8 cellular contexts compared by ENCODE assay signal in the genomic region with DNA sequence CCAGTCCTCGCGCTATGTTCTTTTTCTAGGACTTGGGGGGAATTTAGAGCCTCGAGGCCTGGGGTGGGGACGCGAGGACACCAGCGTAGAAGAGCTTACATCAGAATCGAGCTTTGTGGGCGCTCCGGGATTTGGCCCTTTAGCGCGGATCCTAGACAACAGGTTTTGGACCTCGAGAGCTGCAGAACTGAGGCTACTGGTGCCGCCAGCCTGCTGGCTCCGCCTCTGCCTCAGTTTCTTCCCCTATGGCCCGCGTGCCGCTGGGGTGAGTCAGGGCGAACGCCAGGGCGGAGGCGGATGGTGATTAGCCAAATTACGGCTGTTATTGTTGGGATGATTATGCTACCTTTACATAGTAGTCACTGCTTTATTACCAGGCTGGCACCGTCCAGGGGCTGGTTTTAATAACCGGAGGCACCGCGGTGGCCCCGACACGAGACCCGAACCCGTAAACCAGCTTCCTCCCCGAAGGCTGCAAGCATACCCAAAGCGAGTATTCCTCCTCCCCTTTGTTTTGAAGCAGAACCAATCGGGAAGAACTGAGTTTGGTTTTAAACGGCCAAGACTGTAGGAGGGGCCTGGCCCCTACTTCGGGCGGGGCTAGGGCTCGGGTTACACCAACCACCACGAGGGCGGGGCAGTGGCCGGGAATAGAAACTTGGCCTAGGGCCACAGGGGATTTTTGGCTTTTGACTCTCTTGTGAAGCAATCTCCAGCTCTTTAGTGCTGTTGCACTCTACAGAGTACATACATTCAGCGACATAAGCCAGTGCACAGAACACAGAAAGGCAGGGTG. TPM values are rescaled to one million over a fixed set of nuclear protein-coding genes. Genes with fewer than 3 reads are reported as not detected.
A peak's percentile ranks its signal among the peaks of the same experiment; 100 is the strongest.
DNase-seq lines count a peak whose midpoint lies in the region; ATAC-seq and TF ChIP-seq lines count a peak whose summit lies in the region.

No MANE protein-coding gene starts in this region.

- TF ChIP-seq CTCF in glutamatergic neuron (IDR thresholded peaks at IDR 0.05; ENCODE audit: partially characterized antibody, unreplicated experiment), result no peak
- TF ChIP-seq CTCF in osteoblast (IDR thresholded peaks at IDR 0.05; ENCODE audit: extremely low read depth, low read depth, low read length), result no peak
- no peak for TF ChIP-seq CTCF in thoracic aorta (IDR thresholded peaks at IDR 0.05)

- peak overlapping the region; percentile 85 for H3K27ac ChIP-seq in osteoblast (ENCODE audit: low read depth, low read length)
- peak overlapping the region; percentile 94 to 98 for H3K27ac ChIP-seq in thoracic aorta

- H3K4me1 ChIP-seq in osteoblast (ENCODE audit: insufficient read depth, low read length) (peaks cover 23% of the 10 kb centered on the region), thoracic aorta (ENCODE audit: control insufficient read depth in 1 of 2, low read depth in 2 of 2) (peaks cover 10 to 28% of the 10 kb centered on the region in 2 donors)

- H3K36me3 Mint-ChIP-seq in activated naive CD8-positive, alpha-beta T cell treated with anti-CD3 and anti-CD28 coated beads for 36 hours, result peaks cover 14% of the 10 kb centered on the region
- no peaks in the 10 kb centered on the region for H3K36me3 Mint-ChIP-seq in glutamatergic neuron (ENCODE audit: unreplicated experiment)

- DNase-seq in NCI-H1105 (lab: John Stamatoyannopoulos, UW) (peak; percentile 95), SKM-1 (lab: John Stamatoyannopoulos, UW; ENCODE audit: unreplicated experiment) (peak; percentile 96), glutamatergic neuron (peak; percentile 90), osteoblast (ENCODE audit: insufficient read length, low spot score, missing footprints) (peak; percentile 98), thoracic aorta (ENCODE audit: low spot score) (peak; percentile 86)
- peak; percentile 93 for DNase-seq in activated naive CD8-positive, alpha-beta T cell treated with anti-CD3 and anti-CD28 coated beads for 36 hours

- TF ChIP-seq POLR2A in GM10847 (IDR thresholded peaks at IDR 0.05; ENCODE audit: extremely low read depth, insufficient read length), result peak; percentile 13

- H3K4me1 Mint-ChIP-seq in activated naive CD8-positive, alpha-beta T cell treated with anti-CD3 and anti-CD28 coated beads for 36 hours, result peaks cover 35% of the 10 kb centered on the region
- H3K4me1 Mint-ChIP-seq in glutamatergic neuron (ENCODE audit: low read depth, unreplicated experiment), result peaks cover 16% of the 10 kb centered on the region

- H3K9me3 Mint-ChIP-seq in activated naive CD8-positive, alpha-beta T cell treated with anti-CD3 and anti-CD28 coated beads for 36 hours, result no peaks in the 10 kb centered on the region
- peaks cover 11% of the 10 kb centered on the region for H3K9me3 Mint-ChIP-seq in glutamatergic neuron (ENCODE audit: unreplicated experiment)

- peak overlapping the region; percentile 96 for H3K4me2 ChIP-seq in osteoblast (ENCODE audit: insufficient read depth, low read length)

- peak overlapping the region; percentile 97 for H2AFZ ChIP-seq in osteoblast (ENCODE audit: low read length)

- H3K4me3 ChIP-seq in osteoblast (ENCODE audit: insufficient read depth, low read length) (peak overlapping the region; percentile 84), thoracic aorta (peak overlapping the region; percentile 94)

- no peaks in the 10 kb centered on the region for H3K9me3 ChIP-seq in osteoblast (ENCODE audit: low read depth, low read length)
- H3K9me3 ChIP-seq in thoracic aorta, result no peaks in the 10 kb centered on the region

- H3K27me3 ChIP-seq in osteoblast (ENCODE audit: insufficient read depth, low read length), result no peaks in the 10 kb centered on the region
- H3K27me3 ChIP-seq in thoracic aorta (replicated peaks; ENCODE audit: insufficient read depth), result no peaks in the 10 kb centered on the region

- H3K4me3 Mint-ChIP-seq in activated naive CD8-positive, alpha-beta T cell treated with anti-CD3 and anti-CD28 coated beads for 36 hours, result peak overlapping the region; percentile 100
- H3K4me3 Mint-ChIP-seq in glutamatergic neuron (ENCODE audit: unreplicated experiment), result peak overlapping the region; percentile 96

- H3K27me3 Mint-ChIP-seq in activated naive CD8-positive, alpha-beta T cell treated with anti-CD3 and anti-CD28 coated beads for 36 hours, result no peaks in the 10 kb centered on the region
- peaks cover 11% of the 10 kb centered on the region for H3K27me3 Mint-ChIP-seq in glutamatergic neuron (ENCODE audit: unreplicated experiment)

- peaks cover 19% of the 10 kb centered on the region for H3K36me3 ChIP-seq in osteoblast (ENCODE audit: insufficient read depth, low read length)
- H3K36me3 ChIP-seq in thoracic aorta, result peaks cover 13% of the 10 kb centered on the region

- ATAC-seq in HG02642 (IDR thresholded peaks at IDR 0.05; ENCODE audit: poor library complexity, unreplicated experiment), result peak; percentile 62
- peak; percentile 94 for ATAC-seq in thoracic aorta (ENCODE audit: insufficient number of reproducible peaks, low FRiP score, low read depth)

- peaks cover 39% of the 10 kb centered on the region for H3K79me2 ChIP-seq in osteoblast (ENCODE audit: insufficient read depth, low read length)

- no peaks in the 10 kb centered on the region for H4K20me1 ChIP-seq in osteoblast (ENCODE audit: insufficient read depth, low read length)

- peak overlapping the region; percentile 98 for H3K27ac Mint-ChIP-seq in activated naive CD8-positive, alpha-beta T cell treated with anti-CD3 and anti-CD28 coated beads for 36 hours
- peak overlapping the region; percentile 98 for H3K27ac Mint-ChIP-seq in glutamatergic neuron (ENCODE audit: unreplicated experiment)

RNA-seq across cellular contexts. Expression of a gene that starts 0.6 kb away (rescaled TPM):
- 10 to 100 TPM; 49.2 to 52.1 TPM for total RNA-seq in activated naive CD8-positive, alpha-beta T cell treated with anti-CD3 and anti-CD28 coated beads for 36 hours
- total RNA-seq in glutamatergic neuron (ENCODE audit: unreplicated experiment) (114 TPM), osteoblast (74.3 and 84.0 TPM in 2 replicates), thoracic aorta (10 to 100 TPM; 45.9 to 66.1 TPM)

RNA-seq across cellular contexts. Expression of a gene that starts 5.9 kb away (rescaled TPM):
- 10 to 100 TPM; 29.9 to 30.1 TPM for total RNA-seq in activated naive CD8-positive, alpha-beta T cell treated with anti-CD3 and anti-CD28 coated beads for 36 hours
- total RNA-seq in glutamatergic neuron (ENCODE audit: unreplicated experiment), result 38.8 TPM
- total RNA-seq in osteoblast, result 18.6 and 30.4 TPM in 2 replicates
- 10 to 100 TPM; 11.3 to 24.8 TPM for total RNA-seq in thoracic aorta

RNA-seq across cellular contexts. Expression of a gene that starts 15.1 kb away (rescaled TPM):
- total RNA-seq in activated naive CD8-positive, alpha-beta T cell treated with anti-CD3 and anti-CD28 coated beads for 36 hours, result not detected
- 0.22 TPM for total RNA-seq in glutamatergic neuron (ENCODE audit: unreplicated experiment)
- total RNA-seq in osteoblast, result under 0.01 and 0.36 TPM in 2 replicates
- not detected for total RNA-seq in thoracic aorta

RNA-seq across cellular contexts. Expression of a gene that starts 53.7 kb away (rescaled TPM):
- 10 to 100 TPM; 23.4 to 30.1 TPM for total RNA-seq in activated naive CD8-positive, alpha-beta T cell treated with anti-CD3 and anti-CD28 coated beads for 36 hours
- total RNA-seq in glutamatergic neuron (ENCODE audit: unreplicated experiment) (20.2 TPM), osteoblast (26.4 and 28.0 TPM in 2 replicates), thoracic aorta (10 to 100 TPM in 1 of 2 donors, 1 to 10 TPM in 1; 9.0 to 11.9 TPM)

RNA-seq across cellular contexts. Expression of a gene that starts 53.9 kb away (rescaled TPM):
- 100 to 1,000 TPM; 119 to 121 TPM for total RNA-seq in activated naive CD8-positive, alpha-beta T cell treated with anti-CD3 and anti-CD28 coated beads for 36 hours
- total RNA-seq in glutamatergic neuron (ENCODE audit: unreplicated experiment) (52.7 TPM), osteoblast (33.9 and 66.2 TPM in 2 replicates), thoracic aorta (10 to 100 TPM; 11.9 to 33.2 TPM)

Comparison
In these comparisons a context has a peak if more than half of its experiments do, and no peak if none do; other contexts are left out.
1. Peak in every context shown above with its lines: DNase-seq, ATAC-seq, H3K4me3 ChIP-seq and H3K27ac ChIP-seq.